ENCODE assay signal across 8 cellular contexts in the genomic region with DNA sequence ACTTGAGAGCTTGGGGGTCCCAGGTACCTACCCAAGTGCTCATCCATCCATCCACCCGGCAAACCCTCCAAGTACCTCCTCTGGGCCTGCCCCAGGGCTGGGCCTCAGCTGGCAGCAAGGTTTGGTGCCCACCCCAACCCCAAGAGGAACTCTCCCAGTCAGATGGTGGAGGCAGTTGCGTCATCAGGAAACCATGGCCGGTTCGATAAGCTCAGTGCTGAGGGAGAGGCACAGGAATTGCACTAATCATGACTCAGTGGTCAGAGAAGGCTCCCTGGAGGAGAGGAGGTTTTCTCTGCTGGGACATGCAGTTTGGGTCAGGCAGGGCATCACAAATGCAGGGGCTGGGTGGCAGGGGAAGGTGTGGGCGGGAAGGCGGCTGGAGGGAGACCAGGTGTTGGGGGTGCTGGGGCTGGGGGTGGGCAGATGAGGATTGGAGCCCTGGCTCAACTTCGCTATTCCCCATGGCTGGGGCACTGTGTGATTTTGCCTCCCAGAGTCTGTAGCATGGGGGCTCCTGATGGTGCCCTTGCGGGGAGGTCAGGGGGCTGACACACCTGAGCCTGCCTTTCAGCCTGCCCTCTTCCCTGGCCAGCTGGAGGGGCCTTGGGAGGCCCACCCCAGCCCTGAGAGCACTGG. TPM values are rescaled to one million over a fixed set of nuclear protein-coding genes. Genes with fewer than 3 reads are reported as not detected.
DNase-seq lines count a peak whose midpoint lies in the region; ATAC-seq, FAIRE-seq and TF ChIP-seq lines count a peak whose summit lies in the region.

No MANE protein-coding gene starts in this region.

- ATAC-seq in upper lobe of right lung (peak; percentile 65), GM21825 (IDR thresholded peaks at IDR 0.05; ENCODE audit: unreplicated experiment) (no peak), HG03432 (IDR thresholded peaks at IDR 0.05; ENCODE audit: unreplicated experiment) (no peak)

- H3K9ac ChIP-seq in keratinocyte (ENCODE audit: control insufficient read depth, extremely low read depth, insufficient read depth, low read length): no peak overlapping the region

- no peak for TF ChIP-seq CTCF in adrenal gland (IDR thresholded peaks at IDR 0.05)
- peak in 1 of 3 experiments; percentile 2 for TF ChIP-seq CTCF in keratinocyte (optimal IDR thresholded peaks at IDR 0.05 in 1 of 3, IDR thresholded peaks at IDR 0.05 in 1 of 3, conservative IDR thresholded peaks at IDR 0.05 in 1 of 3; ENCODE audit: extremely low read depth in 1 of 3, insufficient read depth in 2 of 3, low read length in 3 of 3)
- no peak for TF ChIP-seq CTCF in upper lobe of right lung (IDR thresholded peaks at IDR 0.05)
- no peak for TF ChIP-seq CTCF in suprapubic skin (IDR thresholded peaks at IDR 0.05)

- TF ChIP-seq EP300 in suprapubic skin (IDR thresholded peaks at IDR 0.05): no peak

- DNase-seq in activated naive CD4-positive, alpha-beta T cell treated with anti-CD3 and anti-CD28 coated beads, Interleukin-2, amount 50 U/mL, for 16 hours: no peak
- DNase-seq in adrenal gland (peak in 6 of 7 donors; percentile 53 to 76 (median 64)), keratinocyte (ENCODE audit: low read depth, low spot score) (peak; percentile 56), upper lobe of right lung (no peak), suprapubic skin (ENCODE audit: low spot score in 2 of 2) (no peak)

- no peaks in the 10 kb centered on the region for H3K27me3 ChIP-seq in adrenal gland
- no peaks in the 10 kb centered on the region for H3K27me3 ChIP-seq in keratinocyte (ENCODE audit: control insufficient read depth, extremely low read depth, insufficient read depth, low read length)
- no peaks in the 10 kb centered on the region for H3K27me3 ChIP-seq in upper lobe of right lung
- no peaks in the 10 kb centered on the region for H3K27me3 ChIP-seq in suprapubic skin

- H3K9me3 ChIP-seq in adrenal gland (replicated peaks in 1 of 3) (no peaks in the 10 kb centered on the region), keratinocyte (ENCODE audit: control insufficient read depth, low read depth, low read length) (no peaks in the 10 kb centered on the region), upper lobe of right lung (no peaks in the 10 kb centered on the region), suprapubic skin (no peaks in the 10 kb centered on the region)

- no peaks in the 10 kb centered on the region for H3K9me3 Mint-ChIP-seq in activated naive CD4-positive, alpha-beta T cell treated with anti-CD3 and anti-CD28 coated beads, Interleukin-2, amount 50 U/mL, for 24 hours

- no peak overlapping the region for H2AFZ ChIP-seq in keratinocyte (ENCODE audit: control insufficient read depth, low read length)

- H3K9me1 ChIP-seq in keratinocyte (ENCODE audit: control insufficient read depth, extremely low read depth, insufficient read depth, low read length): peaks cover 3% of the 10 kb centered on the region

- H3K79me2 ChIP-seq in keratinocyte (ENCODE audit: control insufficient read depth, insufficient read depth, low read length): peaks cover 59% of the 10 kb centered on the region

- H3K27ac ChIP-seq in adrenal gland (peak overlapping the region in 2 of 5 donors; percentile 30 to 84), keratinocyte (ENCODE audit: control insufficient read depth, insufficient read depth, low read length) (peak overlapping the region; percentile 55), upper lobe of right lung (peak overlapping the region; percentile 58), suprapubic skin (no peak overlapping the region)

- H3K27me3 Mint-ChIP-seq in activated naive CD4-positive, alpha-beta T cell treated with anti-CD3 and anti-CD28 coated beads, Interleukin-2, amount 50 U/mL, for 24 hours: no peaks in the 10 kb centered on the region

- peaks cover 0 to 14% of the 10 kb centered on the region in 2 donors for H3K36me3 ChIP-seq in adrenal gland (replicated peaks in 1 of 2)
- H3K36me3 ChIP-seq in keratinocyte (ENCODE audit: control insufficient read depth in 2 of 2, extremely low read depth in 1 of 2, insufficient read depth in 2 of 2, low read length in 2 of 2): peaks cover 0 to 11% of the 10 kb centered on the region in 2 experiments
- peaks cover 12% of the 10 kb centered on the region for H3K36me3 ChIP-seq in upper lobe of right lung
- H3K36me3 ChIP-seq in suprapubic skin: no peaks in the 10 kb centered on the region

- peak; percentile 81 for FAIRE-seq in keratinocyte (lab: Jason Lieb, UNC)

- no peak for TF ChIP-seq POLR2A in adrenal gland (IDR thresholded peaks at IDR 0.05)
- no peak for TF ChIP-seq POLR2A in suprapubic skin (IDR thresholded peaks at IDR 0.05)

- peak overlapping the region; percentile 24 for H3K27ac Mint-ChIP-seq in activated naive CD4-positive, alpha-beta T cell treated with anti-CD3 and anti-CD28 coated beads, Interleukin-2, amount 50 U/mL, for 24 hours

- H3K4me1 Mint-ChIP-seq in activated naive CD4-positive, alpha-beta T cell treated with anti-CD3 and anti-CD28 coated beads, Interleukin-2, amount 50 U/mL, for 24 hours: peaks cover 97% of the 10 kb centered on the region

- intact Hi-C loops in adrenal gland (cut with DNase I) (no loop called here), upper lobe of right lung (cut with DNase I) (no loop called here)

- dilution Hi-C loops in keratinocyte (cut with MboI; ENCODE audit: extremely low pct_ligation_motif_present, low sequenced_read_pairs): no loop called here

- peaks cover 2% of the 10 kb centered on the region for H3K36me3 Mint-ChIP-seq in activated naive CD4-positive, alpha-beta T cell treated with anti-CD3 and anti-CD28 coated beads, Interleukin-2, amount 50 U/mL, for 24 hours

- WGBS in adrenal gland, 4 donors: 55 to 96% (median 61%) methylated on average over 4 to 8 of the region's 8 CpGs
- WGBS in suprapubic skin: 100% methylated on average over 3 of the region's 8 CpGs

- H3K4me3 Mint-ChIP-seq in activated naive CD4-positive, alpha-beta T cell treated with anti-CD3 and anti-CD28 coated beads, Interleukin-2, amount 50 U/mL, for 24 hours: peak overlapping the region; percentile 61

- H3K4me1 ChIP-seq in adrenal gland (replicated peaks in 1 of 2) (peaks cover 34 to 80% of the 10 kb centered on the region in 2 donors), keratinocyte (ENCODE audit: control insufficient read depth, extremely low read depth, insufficient read depth, low read length) (peaks cover 36% of the 10 kb centered on the region), upper lobe of right lung (peaks cover 95% of the 10 kb centered on the region), suprapubic skin (peaks cover 73% of the 10 kb centered on the region)

- peaks cover 5% of the 10 kb centered on the region for H4K20me1 ChIP-seq in keratinocyte (ENCODE audit: control insufficient read depth, extremely low read depth, insufficient read depth, low read length)

- peak overlapping the region; percentile 62 for H3K4me2 ChIP-seq in keratinocyte (ENCODE audit: control insufficient read depth, extremely low read depth, insufficient read depth, low read depth, low read length)

- H3K4me3 ChIP-seq in adrenal gland: no peak overlapping the region
- no peak overlapping the region for H3K4me3 ChIP-seq in keratinocyte (ENCODE audit: control insufficient read depth in 2 of 3, extremely low read depth in 1 of 3, insufficient read depth in 2 of 3, low read depth in 1 of 3, low read length in 3 of 3)
- H3K4me3 ChIP-seq in upper lobe of right lung: no peak overlapping the region
- H3K4me3 ChIP-seq in suprapubic skin: no peak overlapping the region

RNA-seq across cellular contexts. Expression of a gene that starts 32.2 kb away (rescaled TPM):
- 10 to 100 TPM; 26.1 to 70.3 (median 44.6) TPM for total RNA-seq in adrenal gland
- polyA plus RNA-seq in adrenal gland: 10 to 100 TPM in 1 of 3 donors, 1 to 10 TPM in 2; 5.8 to 14.5 (median 9.3) TPM
- 4.2 to 11.3 TPM (median 7.7 TPM) in 3 replicates for polyA plus RNA-seq in keratinocyte
- polyA plus RNA-seq in keratinocyte (2011; ENCODE audit: low read depth): 0.30 TPM
- polyA plus RNA-seq in keratinocyte (2011; cell fraction: cytosol; rRNA removed): 7.7 and 8.1 TPM in 2 replicates
- 7.7 and 8.3 TPM in 2 replicates for polyA plus RNA-seq in keratinocyte (2011; cell fraction: nucleus; rRNA removed)
- polyA plus RNA-seq in keratinocyte (2012; ENCODE audit: low replicate concordance): 0.87 and 7.8 TPM in 2 replicates
- 4.7 to 21.2 TPM (median 7.5 TPM) in 3 replicates for polyA minus RNA-seq in keratinocyte
- 9.0 TPM for polyA minus RNA-seq in keratinocyte (2011; cell fraction: cytosol; rRNA and poly(A)+ RNA removed)
- 4.4 and 6.1 TPM in 2 replicates for polyA minus RNA-seq in keratinocyte (2011; cell fraction: nucleus; rRNA and poly(A)+ RNA removed)
- 47.1 TPM for total RNA-seq in upper lobe of right lung
- 1 to 10 TPM; 3.4 to 7.1 (median 4.2) TPM for total RNA-seq in suprapubic skin

Comparison
In these comparisons a context has a peak if more than half of its experiments do, and no peak if none do; other contexts are left out.
1. DNase-seq: peak in adrenal gland (6 of 7) and keratinocyte (single experiment); none in activated naive CD4-positive, alpha-beta T cell treated with anti-CD3 and anti-CD28 coated beads, Interleukin-2, amount 50 U/mL, for 16 hours (single experiment), upper lobe of right lung (single experiment) and suprapubic skin (0 of 2).